Comparison of ENCODE assay signal across 20 cellular contexts in genomic region chr20:17663040-17663399, GRCh38. TPM values are rescaled to one million over a fixed set of nuclear protein-coding genes. Genes with fewer than 3 reads are reported as not detected.
DNase-seq lines count a peak whose midpoint lies in the region; ATAC-seq and TF ChIP-seq lines count a peak whose summit lies in the region.
"Had no signal": no experiment of that assay in that cellular context is flagged by ENCODE, and none has a peak within 500 bp of the region (broad histone marks: within the 10 kb centered on the region; RNA-seq: fewer than 3 reads in every experiment).

No MANE protein-coding gene starts in this region.

- peaks cover 96% of the 10 kb centered on the region for H4K20me1 ChIP-seq in hepatocyte (ENCODE audit: insufficient read depth, poor library complexity, severe bottlenecking)

- H3K36me3 ChIP-seq in hepatocyte (replicated peaks; ENCODE audit: insufficient read depth, low read depth) (no peaks in the 10 kb centered on the region), left lung (peaks cover 0 to 22% of the 10 kb centered on the region in 2 donors)

- TF ChIP-seq CTCF in hepatocyte (IDR thresholded peaks at IDR 0.05; ENCODE audit: poor library complexity) (no peak), left lung (IDR thresholded peaks at IDR 0.05) (no peak)

- H3K79me2 ChIP-seq in hepatocyte, result peaks cover 100% of the 10 kb centered on the region

- H3K4me1 ChIP-seq in hepatocyte (ENCODE audit: insufficient read depth) (peaks cover 20% of the 10 kb centered on the region), left lung (peaks cover 0 to 25% of the 10 kb centered on the region in 2 donors)

- H3K27me3 ChIP-seq in hepatocyte (no peaks in the 10 kb centered on the region), left lung (no peaks in the 10 kb centered on the region)

- no peak overlapping the region for H2AFZ ChIP-seq in hepatocyte

- whole genome bisulfite sequencing in hepatocyte (ENCODE audit: low lambda C conversion rate, missing lambda C conversion rate), result 96% methylated on average over 13 of the region's 13 CpGs

- H3K9me3 ChIP-seq in hepatocyte (ENCODE audit: low read depth) (no peaks in the 10 kb centered on the region), left lung (peaks cover 0 to 4% of the 10 kb centered on the region in 2 donors)

- H3K4me3 ChIP-seq in hepatocyte (no peak overlapping the region), left lung (no peak overlapping the region)
- H3K4me3 ChIP-seq: HAP-1 had no signal

- no peak overlapping the region for H3K4me2 ChIP-seq in hepatocyte

- intact Hi-C loops in left lung (cut with DNase I), result no loop called here

- no peaks in the 10 kb centered on the region for H3K9me2 ChIP-seq in hepatocyte (replicated peaks; ENCODE audit: insufficient read depth)

- H3K27ac ChIP-seq in hepatocyte (peak overlapping the region; percentile 52), left lung (no peak overlapping the region)
- H3K27ac ChIP-seq: 22Rv1 had no signal

- DNase-seq in activated effector memory CD4-positive, alpha-beta T cell treated with anti-CD3 and anti-CD28 coated beads, Interleukin-2, amount 50 U/mL, for 16 hours, result peak; percentile 33
- no peak for DNase-seq in activated effector memory CD4-positive, alpha-beta T cell treated with Interleukin-2 at 50 U/mL for 16 hours
- DNase-seq in hepatocyte (ENCODE audit: low spot score) (no peak), pons (ENCODE audit: low spot score) (peak; percentile 84), left lung (no peak), NCI-H345 (lab: John Stamatoyannopoulos, UW) (no peak)
- DNase-seq: activated CD8-positive, alpha-beta memory T cell treated with anti-CD3 and anti-CD28 coated beads, Interleukin-2, amount 50 U/mL, for 4 hours; activated naive CD8-positive, alpha-beta T cell treated with anti-CD3 and anti-CD28 coated beads, Interleukin-2, amount 10 ng/mL, durations not matched to agents 7 days and 5 days; Calu3; cortex of kidney; NCI-H2081 treated with DMSO at 0.1 percent for 48 hours; NK-92 treated with Interleukin-12 subunit alpha and Interleukin-12 subunit beta, amount 100 ng/mL, for 24 hours; stimulated activated CD4-positive, alpha-beta T cell treated with anti-CD3 and anti-CD28 coated beads, Interleukin-4, amount 100 ng/mL, for 4 hours had no signal

- ATAC-seq in GM21825 (IDR thresholded peaks at IDR 0.05; ENCODE audit: unreplicated experiment), result no peak
- no peak for ATAC-seq in left lung
- ATAC-seq in HG03342 (IDR thresholded peaks at IDR 0.05; ENCODE audit: unreplicated experiment), result no peak

RNA-seq across cellular contexts. Expression of gene RRBP1, which starts 19.0 kb away (rescaled TPM):
- total RNA-seq in hepatocyte (182 and 193 TPM in 2 replicates), left lung (100 to 1,000 TPM; 201 to 263 TPM)
- polyA plus RNA-seq in hepatocyte, result 242 and 274 TPM in 2 replicates

RNA-seq across cellular contexts. Expression of gene BANF2, which starts 36.7 kb away (rescaled TPM):
- total RNA-seq in hepatocyte (not detected in 2 replicates), left lung (not detected)
- polyA plus RNA-seq in hepatocyte, result not detected in 2 replicates
- total RNA-seq: activated naive CD8-positive, alpha-beta T cell treated with anti-CD3 and anti-CD28 coated beads, Interleukin-2, amount 10 ng/mL, durations not matched to agents 7 days and 5 days; Calu3; LHCN-M2; mononuclear cell; pulmonary artery endothelial cell had no signal

Comparison
In these comparisons a context has a peak if more than half of its experiments do, and no peak if none do; other contexts are left out.
1. DNase-seq: peak in activated effector memory CD4-positive, alpha-beta T cell treated with anti-CD3 and anti-CD28 coated beads, Interleukin-2, amount 50 U/mL, for 16 hours (single experiment) and pons (single experiment); none in activated effector memory CD4-positive, alpha-beta T cell treated with Interleukin-2 at 50 U/mL for 16 hours (single experiment), hepatocyte (single experiment), left lung (0 of 2) and NCI-H345 (single experiment).